In genomic region chr18:57806891-57807280, GRCh38 we compare ENCODE assay signal across 13 cellular contexts. TPM values are rescaled to one million over a fixed set of nuclear protein-coding genes. Genes with fewer than 3 reads are reported as not detected.
DNase-seq lines count a peak whose midpoint lies in the region; ATAC-seq, FAIRE-seq and TF ChIP-seq lines count a peak whose summit lies in the region.
"Had no signal": no experiment of that assay in that cellular context is flagged by ENCODE, and none has a peak within 500 bp of the region (broad histone marks: within the 10 kb centered on the region; RNA-seq: fewer than 3 reads in every experiment).

No MANE protein-coding gene starts in this region.

- POLR2A ChIA-PET in MCF 10A (lab: Yijun Ruan, JAX) (interaction anchor here (0.6 to 1.4 kb wide), 9 partner anchors 10 to 238 kb away, joined by 3 to 10 read pairs (median 3); no protein-coding TSS in a partner anchor), Caco-2 (lab: Charles Lee) (no interaction called here)

- H3K9me3 ChIP-seq in lower lobe of right lung (peaks cover 2% of the 10 kb centered on the region), Caco-2 (peaks cover 2% of the 10 kb centered on the region; the same call in 1 of the 2 replicates)

- peak overlapping the region; percentile 54 for H3K27ac ChIP-seq in lower lobe of right lung
- H3K27ac ChIP-seq: BLaER1, HL-60 had no signal

- H3K27ac Mint-ChIP-seq in MCF 10A (ENCODE audit: low read depth, unreplicated experiment) (peak overlapping the region; percentile 37), Caco-2 (ENCODE audit: unreplicated experiment) (no peak overlapping the region)
- H3K27ac Mint-ChIP-seq: endodermal cell had no signal

- no peaks in the 10 kb centered on the region for H3K36me3 ChIP-seq in lower lobe of right lung
- H3K36me3 ChIP-seq in Caco-2 (ENCODE audit: control insufficient read depth, insufficient read depth, low read length) = no peaks in the 10 kb centered on the region
- H3K36me3 ChIP-seq: BLaER1 had no signal

- BruUV-seq in MCF 10A (replicated peaks; lab: Mats Ljungman, UMichigan) (no TSS peak), Caco-2 (replicated peaks; lab: Mats Ljungman, UMichigan) (no TSS peak)

- H3K4me1 ChIP-seq in lower lobe of right lung (peaks cover 16% of the 10 kb centered on the region), Caco-2 (peaks cover 8% of the 10 kb centered on the region; the same call in 1 of the 2 replicates)

- H3K4me1 Mint-ChIP-seq in MCF 10A (ENCODE audit: insufficient read depth, unreplicated experiment) = peaks cover 11% of the 10 kb centered on the region
- peaks cover 11% of the 10 kb centered on the region for H3K4me1 Mint-ChIP-seq in activated T-cell treated with anti-CD3 and anti-CD28 coated beads, Interleukin-2, amount 50 U/mL, for 4 hours (ENCODE audit: low read depth)
- H3K4me1 Mint-ChIP-seq in Caco-2 (ENCODE audit: low read depth, unreplicated experiment) = peaks cover 14% of the 10 kb centered on the region
- H3K4me1 Mint-ChIP-seq: endodermal cell had no signal

- H3K9me3 Mint-ChIP-seq in MCF 10A (ENCODE audit: unreplicated experiment) (no peaks in the 10 kb centered on the region), Caco-2 (ENCODE audit: unreplicated experiment) (peaks cover 10% of the 10 kb centered on the region)
- H3K9me3 Mint-ChIP-seq in activated T-cell treated with anti-CD3 and anti-CD28 coated beads, Interleukin-2, amount 50 U/mL, for 4 hours = peaks cover 6% of the 10 kb centered on the region
- H3K9me3 Mint-ChIP-seq: endodermal cell had no signal

- CTCF ChIA-PET in MCF 10A (lab: Yijun Ruan, JAX) = interaction anchor here (0.6 to 0.7 kb wide), 2 partner anchors 143 to 176 kb away, joined by 4 to 5 read pairs; no protein-coding TSS in a partner anchor
- CTCF ChIA-PET in Caco-2 (lab: Charles Lee) = no interaction called here

- H3K27me3 Mint-ChIP-seq in MCF 10A (ENCODE audit: insufficient read depth, unreplicated experiment) (no peaks in the 10 kb centered on the region), Caco-2 (ENCODE audit: insufficient read depth, unreplicated experiment) (no peaks in the 10 kb centered on the region)
- H3K27me3 Mint-ChIP-seq in activated T-cell treated with anti-CD3 and anti-CD28 coated beads, Interleukin-2, amount 50 U/mL, for 4 hours (ENCODE audit: low read depth) = peaks cover 42% of the 10 kb centered on the region

- H3K4me3 ChIP-seq in lower lobe of right lung (no peak overlapping the region), Caco-2 (ENCODE audit: low read depth, low read length) (no peak overlapping the region)
- H3K4me3 ChIP-seq: BLaER1 had no signal

- H3K27me3 ChIP-seq in lower lobe of right lung (ENCODE audit: low read depth) (peaks cover 15% of the 10 kb centered on the region), Caco-2 (replicated peaks; ENCODE audit: control insufficient read depth, insufficient read depth, low read length) (no peaks in the 10 kb centered on the region)

- intact Hi-C loops in MCF 10A (cut with micrococcal nuclease) (no loop called here), lower lobe of right lung (cut with DNase I) (no loop called here), Caco-2 (cut with micrococcal nuclease; ENCODE audit: unreplicated experiment) (no loop called here)

- FAIRE-seq in HTR-8/SVneo (lab: Jason Lieb, UNC) = no peak

- no peaks in the 10 kb centered on the region for H3K36me3 Mint-ChIP-seq in MCF 10A (ENCODE audit: insufficient read depth, unreplicated experiment)
- H3K36me3 Mint-ChIP-seq in activated T-cell treated with anti-CD3 and anti-CD28 coated beads, Interleukin-2, amount 50 U/mL, for 4 hours (ENCODE audit: insufficient read depth) = no peaks in the 10 kb centered on the region
- peaks cover 6% of the 10 kb centered on the region for H3K36me3 Mint-ChIP-seq in Caco-2 (ENCODE audit: insufficient read depth, unreplicated experiment)

- ATAC-seq in lower lobe of right lung (no peak), HG03378 (IDR thresholded peaks at IDR 0.05; ENCODE audit: unreplicated experiment) (no peak)
- ATAC-seq in activated T-cell treated with anti-CD3 and anti-CD28 coated beads, Interleukin-2, amount 50 U/mL, for 4 hours = no peak

- TF ChIP-seq CTCF in MCF 10A (IDR thresholded peaks at IDR 0.05; ENCODE audit: unreplicated experiment) = no peak
- TF ChIP-seq CTCF in lower lobe of right lung (IDR thresholded peaks at IDR 0.05) = no peak
- no peak for TF ChIP-seq CTCF in Caco-2 (IDR thresholded peaks at IDR 0.05; ENCODE audit: insufficient read depth in 1 of 2, low read depth in 1 of 2, low read length in 1 of 2, severe bottlenecking in 1 of 2, unreplicated experiment in 1 of 2)

- DNase-seq in A172 (ENCODE audit: low spot score) (peak; percentile 88), HTR-8/SVneo (ENCODE audit: insufficient read length, low spot score) (peak; percentile 28), MCF 10A (ENCODE audit: unreplicated experiment) (peak; percentile 71), lower lobe of right lung (no peak), Caco-2 (no peak), NCI-H526 treated with DMSO at 0.1 percent for 48 hours (lab: John Stamatoyannopoulos, UW) (no peak)
- no peak for DNase-seq in activated T-cell treated with anti-CD3 and anti-CD28 coated beads, Interleukin-2, amount 50 U/mL, for 4 hours
- DNase-seq: endodermal cell, trophoblast cell had no signal

- H3K4me3 Mint-ChIP-seq in MCF 10A (ENCODE audit: unreplicated experiment) (peak overlapping the region; percentile 18), Caco-2 (ENCODE audit: unreplicated experiment) (no peak overlapping the region)
- no peak overlapping the region for H3K4me3 Mint-ChIP-seq in activated T-cell treated with anti-CD3 and anti-CD28 coated beads, Interleukin-2, amount 50 U/mL, for 4 hours
- H3K4me3 Mint-ChIP-seq: endodermal cell had no signal

RNA-seq across cellular contexts. Expression of gene ATP8B1, which starts 3.8 kb away (rescaled TPM):
- total RNA-seq in A172 (2014; rRNA removed; shearing (Covaris generic)) = 38.2 and 38.8 TPM in 2 replicates
- total RNA-seq in MCF 10A (2022) = 1.4 and 1.8 TPM in 2 replicates
- 27.2 TPM for total RNA-seq in lower lobe of right lung
- under 1 TPM; 0.13 to 0.22 (median 0.15) TPM for total RNA-seq in activated T-cell treated with anti-CD3 and anti-CD28 coated beads, Interleukin-2, amount 50 U/mL, for 4 hours
- total RNA-seq in Caco-2 (2022) = 31.6 and 32.0 TPM in 2 replicates
- total RNA-seq: T-helper 1 cell treated with Interleukin-12 subunit alpha and Interleukin-12 subunit beta and Interleukin-4 antibody, amounts not matched to agents 30 ng/mL and 1 ng/mL, for 36 hours had no signal

Comparison
In these comparisons a context has a peak if more than half of its experiments do, and no peak if none do; other contexts are left out.
1. DNase-seq: peak in A172 (single experiment), HTR-8/SVneo (single experiment) and MCF 10A (single experiment); none in lower lobe of right lung (single experiment), activated T-cell treated with anti-CD3 and anti-CD28 coated beads, Interleukin-2, amount 50 U/mL, for 4 hours (single experiment), Caco-2 (0 of 2) and NCI-H526 treated with DMSO at 0.1 percent for 48 hours (single experiment).
2. RNA of gene ATP8B1, which starts 3.8 kb away (total RNA-seq): 38.2 to 38.8 TPM in A172, 31.6 to 32.0 TPM in Caco-2 and 27.2 TPM in lower lobe of right lung (single experiment); 1.4 to 1.8 TPM in MCF 10A and 0.13 to 0.22 TPM in activated T-cell treated with anti-CD3 and anti-CD28 coated beads, Interleukin-2, amount 50 U/mL, for 4 hours; every median in the first group is over 10 times any median in the second.